Comparison of ENCODE assay signal across 25 cellular contexts in genomic region chr5:35456506-35456905, GRCh38.
"Had no signal": no experiment of that assay in that cellular context is flagged by ENCODE, and none has a peak within 500 bp of the region (broad histone marks: within the 10 kb centered on the region; RNA-seq: fewer than 3 reads in every experiment).

No MANE protein-coding gene starts in this region.

- H3K4me1 ChIP-seq: colonic mucosa, esophagus muscularis mucosa, foreskin keratinocyte, gastrocnemius medialis, gastroesophageal sphincter, heart left ventricle, heart right ventricle had no signal

- H3K27me3 Mint-ChIP-seq: dendritic cell treated with granulocyte-macrophage colony-stimulating factor and Interleukin-4, amounts not matched to agents 40 ng/mL and 50 ng/mL, for 4 days had no signal

- H3K36me3 ChIP-seq: colonic mucosa, esophagus muscularis mucosa, esophagus squamous epithelium, gastrocnemius medialis, gastroesophageal sphincter, heart left ventricle, heart right ventricle had no signal

- H3K9me3 ChIP-seq: colonic mucosa, gastrocnemius medialis had no signal

- H3K4me1 Mint-ChIP-seq: endodermal cell had no signal

- ATAC-seq: effector memory CD8-positive, alpha-beta T cell; esophagus mucosa; foreskin keratinocyte; gastrocnemius medialis; gastroesophageal sphincter; heart left ventricle; heart right ventricle had no signal

- DNase-seq: colonic mucosa; cortex of kidney; dermis blood vessel endothelial cell; dorsolateral prefrontal cortex; effector CD4-positive, alpha-beta T cell; effector CD8-positive, alpha-beta T cell; effector memory CD4-positive, alpha-beta T cell; effector memory CD8-positive, alpha-beta T cell; endodermal cell; erythroblast; esophagus squamous epithelium; foreskin fibroblast; foreskin keratinocyte; foreskin melanocyte; gastrocnemius medialis; glutamatergic neuron; head of caudate nucleus; heart left ventricle; heart right ventricle had no signal

- H3K4me3 Mint-ChIP-seq: dendritic cell treated with granulocyte-macrophage colony-stimulating factor and Interleukin-4, amounts not matched to agents 40 ng/mL and 50 ng/mL, for 4 days; effector memory CD8-positive, alpha-beta T cell; endodermal cell had no signal

- H3K27me3 ChIP-seq: colonic mucosa, dorsolateral prefrontal cortex, esophagus muscularis mucosa, esophagus squamous epithelium, foreskin keratinocyte, gastrocnemius medialis, gastroesophageal sphincter, heart left ventricle, heart right ventricle had no signal

- H3K4me3 ChIP-seq: colonic mucosa, coronary artery, dorsolateral prefrontal cortex, esophagus muscularis mucosa, esophagus squamous epithelium, gastrocnemius medialis, gastroesophageal sphincter, heart left ventricle, heart right ventricle had no signal

- H3K27ac Mint-ChIP-seq: dendritic cell treated with granulocyte-macrophage colony-stimulating factor and Interleukin-4, amounts not matched to agents 40 ng/mL and 50 ng/mL, for 4 days; effector memory CD8-positive, alpha-beta T cell; endodermal cell had no signal

- H3K27ac ChIP-seq: colonic mucosa, coronary artery, dorsolateral prefrontal cortex, epithelial cell of prostate, esophagus muscularis mucosa, esophagus squamous epithelium, foreskin keratinocyte, gastrocnemius medialis, gastroesophageal sphincter, heart left ventricle, heart right ventricle had no signal
